Comparison of ENCODE assay signal across 1 cellular context in genomic region chr19:32373614-32374295, GRCh38.
TF ChIP-seq lines count a peak whose summit lies in the region.

No MANE protein-coding gene starts in this region.

TF ChIP-seq in HEK293, 187 proteins besides CTCF, POLR2A, EP300 and RAD21 (continued from another document and continues in another):
- TF ChIP-seq PRDM10 (tag by site-specific recombination; IDR thresholded peaks at IDR 0.05), result peak; percentile 79
- no peak for TF ChIP-seq ZNF621 (tag by site-specific recombination; IDR thresholded peaks at IDR 0.05)
- peak; percentile 58 for TF ChIP-seq ZNF501 (tag by site-specific recombination; IDR thresholded peaks at IDR 0.05)
- no peak for TF ChIP-seq ZNF48 (tag by site-specific recombination; IDR thresholded peaks at IDR 0.05)
- no peak for TF ChIP-seq BCL11B (tag by site-specific recombination; IDR thresholded peaks at IDR 0.05; ENCODE audit: low read depth)
- TF ChIP-seq ZNF529 (tag by site-specific recombination; IDR thresholded peaks at IDR 0.05; ENCODE audit: insufficient replicate concordance), result no peak
- no peak for TF ChIP-seq ZNF677 (tag by site-specific recombination; IDR thresholded peaks at IDR 0.05)
- no peak for TF ChIP-seq GLIS2 (tag by site-specific recombination; IDR thresholded peaks at IDR 0.05)
- TF ChIP-seq OVOL3 (tag by site-specific recombination; IDR thresholded peaks at IDR 0.05), result no peak; the same call in 1 of the 2 replicates
- TF ChIP-seq ZBTB6 (tag by site-specific recombination; IDR thresholded peaks at IDR 0.05), result no peak; the same call in 1 of the 2 replicates
- TF ChIP-seq ZNF843 (tag by site-specific recombination; IDR thresholded peaks at IDR 0.05), result peak; percentile 88
- peak; percentile 17; the same call in 1 of the 2 replicates for TF ChIP-seq REPIN1 (tag by site-specific recombination; IDR thresholded peaks at IDR 0.05; ENCODE audit: low read depth)
- TF ChIP-seq ZNF555 (tag by site-specific recombination; conservative IDR thresholded peaks at IDR 0.05), result no peak
- no peak for TF ChIP-seq HOXA7 (CRISPR knock-in tag; IDR thresholded peaks at IDR 0.05; ENCODE audit: borderline replicate concordance)
- TF ChIP-seq ZNF354C (tag by site-specific recombination; IDR thresholded peaks at IDR 0.05; ENCODE audit: borderline replicate concordance, low read depth), result no peak
- no peak for TF ChIP-seq ZNF571 (tag by site-specific recombination; IDR thresholded peaks at IDR 0.05)
- TF ChIP-seq ZNF24 (tag by site-specific recombination; IDR thresholded peaks at IDR 0.05), result peak; percentile 99
- 0 out of 2 replicates have a peak, but pooled peaks have one; percentile 33 for TF ChIP-seq ZNF398 (tag by site-specific recombination; IDR thresholded peaks at IDR 0.05)
- TF ChIP-seq PATZ1 (tag by site-specific recombination; IDR thresholded peaks at IDR 0.05), result peak; percentile 64; the same call in 1 of the 2 replicates
- TF ChIP-seq YY2 (tag by site-specific recombination; IDR thresholded peaks at IDR 0.05), result no peak
- TF ChIP-seq ZNF658 (tag by site-specific recombination; IDR thresholded peaks at IDR 0.05), result no peak
- no peak for TF ChIP-seq ZNF362 (tag by site-specific recombination; IDR thresholded peaks at IDR 0.05)
- TF ChIP-seq ZNF37A (tag by site-specific recombination; IDR thresholded peaks at IDR 0.05), result 0 out of 2 replicates have a peak, but pooled peaks have one; percentile 24
- peak; percentile 94 for TF ChIP-seq ZBTB21 (tag by site-specific recombination; IDR thresholded peaks at IDR 0.05)
- no peak for TF ChIP-seq ZNF121 (tag by site-specific recombination; IDR thresholded peaks at IDR 0.05)
- no peak for TF ChIP-seq PRDM2 (tag by site-specific recombination; IDR thresholded peaks at IDR 0.05; ENCODE audit: borderline replicate concordance)
- TF ChIP-seq ZIC2 (tag by site-specific recombination; IDR thresholded peaks at IDR 0.05), result no peak
- TF ChIP-seq PRDM4 (tag by site-specific recombination; IDR thresholded peaks at IDR 0.05), result 0 out of 2 replicates have a peak, but pooled peaks have one; percentile 42
- peak; percentile 90 for TF ChIP-seq ZNF558 (tag by site-specific recombination; IDR thresholded peaks at IDR 0.05)
- TF ChIP-seq ZSCAN23 (tag by site-specific recombination; IDR thresholded peaks at IDR 0.05), result peak; percentile 82
- TF ChIP-seq ZNF10 (tag by site-specific recombination; IDR thresholded peaks at IDR 0.05), result no peak
- peak; percentile 79 for TF ChIP-seq OSR2 (tag by site-specific recombination; IDR thresholded peaks at IDR 0.05)
- peak; percentile 79 for TF ChIP-seq ZNF280D (tag by site-specific recombination; IDR thresholded peaks at IDR 0.05)
- TF ChIP-seq ZNF785 (tag by site-specific recombination; IDR thresholded peaks at IDR 0.05), result peak; percentile 48; the same call in 1 of the 2 replicates
- no peak for TF ChIP-seq ZNF670 (tag by site-specific recombination; IDR thresholded peaks at IDR 0.05; ENCODE audit: low read depth)
- 0 out of 2 replicates have a peak, but pooled peaks have one; percentile 64 for TF ChIP-seq ZNF561 (tag by site-specific recombination; IDR thresholded peaks at IDR 0.05; ENCODE audit: borderline replicate concordance)
- no peak for TF ChIP-seq ZNF114 (tag by site-specific recombination; IDR thresholded peaks at IDR 0.05)
- no peak for TF ChIP-seq ZNF707 (tag by site-specific recombination; IDR thresholded peaks at IDR 0.05)
